ENCODE assay signal across 9 cellular contexts in genomic region chr3:44339990-44340389, GRCh38. TPM values are rescaled to one million over a fixed set of nuclear protein-coding genes. Genes with fewer than 3 reads are reported as not detected.
DNase-seq lines count a peak whose midpoint lies in the region; ATAC-seq, FAIRE-seq and TF ChIP-seq lines count a peak whose summit lies in the region.
"Had no signal": no experiment of that assay in that cellular context is flagged by ENCODE, and none has a peak within 500 bp of the region (broad histone marks: within the 10 kb centered on the region; RNA-seq: fewer than 3 reads in every experiment).

No MANE protein-coding gene starts in this region.

- H3K27me3 Mint-ChIP-seq in activated T-cell treated with anti-CD3 and anti-CD28 coated beads, Interleukin-2, amount 50 U/mL, for 4 hours (ENCODE audit: low read depth) = no peaks in the 10 kb centered on the region
- H3K27me3 Mint-ChIP-seq in activated T-helper 2 cell treated with anti-CD3 and anti-CD28 coated beads, Interferon-gamma antibody, Interleukin-2, Interleukin-4, amounts not matched to agents 10 μg/mL and 5 μg/mL and 100 μg/mL, durations not matched to agents 14 hours and 24 hours and 36 hours (ENCODE audit: low read depth) = peaks cover under 1% of the 10 kb centered on the region

- peak overlapping the region; percentile 97 for H3K4me3 Mint-ChIP-seq in activated T-cell treated with anti-CD3 and anti-CD28 coated beads, Interleukin-2, amount 50 U/mL, for 4 hours
- peak overlapping the region; percentile 96 for H3K4me3 Mint-ChIP-seq in activated T-helper 2 cell treated with anti-CD3 and anti-CD28 coated beads, Interferon-gamma antibody, Interleukin-2, Interleukin-4, amounts not matched to agents 10 μg/mL and 5 μg/mL and 100 μg/mL, durations not matched to agents 14 hours and 24 hours and 36 hours (ENCODE audit: low read depth)

- ATAC-seq in activated T-cell treated with anti-CD3 and anti-CD28 coated beads, Interleukin-2, amount 50 U/mL, for 4 hours = no peak
- ATAC-seq in thoracic aorta (ENCODE audit: insufficient number of reproducible peaks, low FRiP score, low read depth) (no peak), HG02981 (IDR thresholded peaks at IDR 0.05; ENCODE audit: unreplicated experiment) (no peak), GM19397 (IDR thresholded peaks at IDR 0.05; ENCODE audit: unreplicated experiment) (no peak)

- no peaks in the 10 kb centered on the region for H3K36me3 Mint-ChIP-seq in activated T-cell treated with anti-CD3 and anti-CD28 coated beads, Interleukin-2, amount 50 U/mL, for 4 hours (ENCODE audit: insufficient read depth)
- H3K36me3 Mint-ChIP-seq in activated T-helper 2 cell treated with anti-CD3 and anti-CD28 coated beads, Interferon-gamma antibody, Interleukin-2, Interleukin-4, amounts not matched to agents 10 μg/mL and 5 μg/mL and 100 μg/mL, durations not matched to agents 14 hours and 24 hours and 36 hours (ENCODE audit: low read depth) = peaks cover 11% of the 10 kb centered on the region

- no peaks in the 10 kb centered on the region for H3K36me3 ChIP-seq in kidney (ENCODE audit: control insufficient read depth in 1 of 2, insufficient read depth in 2 of 2, low read length in 2 of 2)
- no peaks in the 10 kb centered on the region for H3K36me3 ChIP-seq in thoracic aorta

- peak overlapping the region; percentile 93 to 99 for H3K4me3 ChIP-seq in kidney (ENCODE audit: low read length in 2 of 2)
- H3K4me3 ChIP-seq in thoracic aorta = peak overlapping the region; percentile 83

- DNase-seq in activated T-cell treated with anti-CD3 and anti-CD28 coated beads, Interleukin-2, amount 50 U/mL, for 4 hours = no peak
- no peak for DNase-seq in activated T-cell treated with anti-CD3 and anti-CD28 coated beads, Interleukin-2, amount 50 U/mL, for 1 hour
- no peak for DNase-seq in activated T-helper 2 cell treated with anti-CD3 and anti-CD28 coated beads, Interferon-gamma antibody, Interleukin-2, Interleukin-4, amounts not matched to agents 10 μg/mL and 5 μg/mL and 100 μg/mL, durations not matched to agents 14 hours and 24 hours and 36 hours (ENCODE audit: low spot score)
- DNase-seq in kidney (no peak), thoracic aorta (ENCODE audit: low spot score) (no peak), EL (no peak)

- H3K4me1 Mint-ChIP-seq in activated T-cell treated with anti-CD3 and anti-CD28 coated beads, Interleukin-2, amount 50 U/mL, for 4 hours (ENCODE audit: low read depth) = peaks cover 26% of the 10 kb centered on the region
- H3K4me1 Mint-ChIP-seq in activated T-helper 2 cell treated with anti-CD3 and anti-CD28 coated beads, Interferon-gamma antibody, Interleukin-2, Interleukin-4, amounts not matched to agents 10 μg/mL and 5 μg/mL and 100 μg/mL, durations not matched to agents 14 hours and 24 hours and 36 hours (ENCODE audit: low read depth) = peaks cover 22% of the 10 kb centered on the region

- no peaks in the 10 kb centered on the region for H3K9me3 ChIP-seq in kidney (ENCODE audit: control insufficient read depth in 1 of 2, low read length in 2 of 2)
- H3K9me3 ChIP-seq in thoracic aorta = no peaks in the 10 kb centered on the region

- intact Hi-C loops in activated T-helper 2 cell treated with anti-CD3 and anti-CD28 coated beads, Interferon-gamma antibody, Interleukin-2, Interleukin-4, amounts not matched to agents 10 μg/mL and 5 μg/mL and 100 μg/mL, durations not matched to agents 14 hours and 24 hours and 36 hours (cut with micrococcal nuclease) = loop anchor here (5.0 to 10.0 kb wide), 2 partner anchors 285 to 637 kb away; partner anchors contain the start of genes EXOSC7, ZDHHC3 and ZNF197
- intact Hi-C loops in kidney (cut with DNase I) = no loop called here

- no peak for FAIRE-seq in kidney (lab: Jason Lieb, UNC)

- no peaks in the 10 kb centered on the region for H3K27me3 ChIP-seq in thoracic aorta (replicated peaks; ENCODE audit: insufficient read depth)

- H3K27ac Mint-ChIP-seq in activated T-helper 2 cell treated with anti-CD3 and anti-CD28 coated beads, Interferon-gamma antibody, Interleukin-2, Interleukin-4, amounts not matched to agents 10 μg/mL and 5 μg/mL and 100 μg/mL, durations not matched to agents 14 hours and 24 hours and 36 hours = peak overlapping the region; percentile 55

- H3K9me3 Mint-ChIP-seq in activated T-cell treated with anti-CD3 and anti-CD28 coated beads, Interleukin-2, amount 50 U/mL, for 4 hours = no peaks in the 10 kb centered on the region
- H3K9me3 Mint-ChIP-seq in activated T-helper 2 cell treated with anti-CD3 and anti-CD28 coated beads, Interferon-gamma antibody, Interleukin-2, Interleukin-4, amounts not matched to agents 10 μg/mL and 5 μg/mL and 100 μg/mL, durations not matched to agents 14 hours and 24 hours and 36 hours = no peaks in the 10 kb centered on the region

- no peak for TF ChIP-seq CTCF in kidney (IDR thresholded peaks at IDR 0.05; ENCODE audit: borderline replicate concordance, extremely low read depth, insufficient read depth)
- no peak for TF ChIP-seq CTCF in thoracic aorta (IDR thresholded peaks at IDR 0.05)

- peak overlapping the region in 1 of 2 donors; percentile 95 for H3K9ac ChIP-seq in kidney (ENCODE audit: low read length in 2 of 2)

- H3K4me1 ChIP-seq in kidney (ENCODE audit: control insufficient read depth in 1 of 2, insufficient read depth in 1 of 2, low read depth in 1 of 2, low read length in 2 of 2) (peaks cover 5 to 8% of the 10 kb centered on the region in 2 donors), thoracic aorta (ENCODE audit: control insufficient read depth in 1 of 2, low read depth in 2 of 2) (peaks cover 24 to 46% of the 10 kb centered on the region in 2 donors)

- peak overlapping the region; percentile 97 to 98 for H3K27ac ChIP-seq in kidney (ENCODE audit: low read depth in 2 of 2, low read length in 2 of 2)
- peak overlapping the region; percentile 89 to 98 for H3K27ac ChIP-seq in thoracic aorta
- H3K27ac ChIP-seq: C4-2B had no signal

RNA-seq across cellular contexts. Expression of gene TCAIM, which starts 1.4 kb away (rescaled TPM):
- total RNA-seq in activated T-cell treated with anti-CD3 and anti-CD28 coated beads, Interleukin-2, amount 50 U/mL, for 4 hours = 1 to 10 TPM; 8.2 to 9.0 (median 8.6) TPM
- total RNA-seq in activated T-helper 2 cell treated with anti-CD3 and anti-CD28 coated beads, Interferon-gamma antibody, Interleukin-2, Interleukin-4, amounts not matched to agents 10 μg/mL and 5 μg/mL and 100 μg/mL, durations not matched to agents 14 hours and 24 hours and 36 hours = 17.5 and 18.4 TPM in 2 replicates
- total RNA-seq in kidney = 30.4 TPM
- polyA plus RNA-seq in kidney (ENCODE audit: insufficient read depth, low read depth, low replicate concordance) = 26.5 TPM
- 10 to 100 TPM; 14.8 to 32.1 TPM for total RNA-seq in thoracic aorta
